In genomic region chr20:63319164-63320040, GRCh38 we compare ENCODE assay signal across 17 cellular contexts. TPM values are rescaled to one million over a fixed set of nuclear protein-coding genes. Genes with fewer than 3 reads are reported as not detected.
"Had no signal": no experiment of that assay in that cellular context is flagged by ENCODE, and none has a peak within 500 bp of the region (broad histone marks: within the 10 kb centered on the region; RNA-seq: fewer than 3 reads in every experiment).

No MANE protein-coding gene starts in this region.

- DNase-seq: activated CD4-positive, alpha-beta memory T cell treated with anti-CD3 and anti-CD28 coated beads for 36 hours; effector memory CD8-positive, alpha-beta T cell; hypothalamus; mammary epithelial cell; naive thymus-derived CD4-positive, alpha-beta T cell; nucleus accumbens; stimulated activated CD4-positive, alpha-beta T cell treated with anti-CD3 and anti-CD28 coated beads, Interleukin-4, amount 100 ng/mL, for 1 hour; stimulated activated CD8-positive, alpha-beta memory T cell treated with anti-CD3 and anti-CD28 coated beads, Interleukin-4, amount 100 ng/mL, for 48 hours; stimulated activated naive CD8-positive, alpha-beta T cell treated with anti-CD3 and anti-CD28 coated beads, Interleukin-15, Interleukin-2, amounts not matched to agents 100 U/mL and 50 U/mL, for 24 hours had no signal

- H3K9me3 Mint-ChIP-seq: activated CD4-positive, alpha-beta memory T cell treated with anti-CD3 and anti-CD28 coated beads for 36 hours; activated T-helper 1 cell treated with anti-CD3 and anti-CD28 coated beads, Interleukin-12 subunit alpha, Interleukin-12 subunit beta, Interleukin-2, Interleukin-4 antibody, amounts not matched to agents 30 ng/mL and 10 ng/mL and 1 ng/mL, durations not matched to agents 14 hours and 24 hours and 36 hours; central memory CD8-positive, alpha-beta T cell; dendritic cell treated with granulocyte-macrophage colony-stimulating factor and Interleukin-4, amounts not matched to agents 40 ng/mL and 50 ng/mL, for 4 days; effector memory CD8-positive, alpha-beta T cell; naive thymus-derived CD4-positive, alpha-beta T cell had no signal

- ATAC-seq: effector memory CD8-positive, alpha-beta T cell; naive thymus-derived CD4-positive, alpha-beta T cell; stimulated activated naive CD8-positive, alpha-beta T cell treated with anti-CD3 and anti-CD28 coated beads, Interleukin-15, Interleukin-2, amounts not matched to agents 100 U/mL and 50 U/mL, for 24 hours had no signal

- H3K4me3 Mint-ChIP-seq: activated CD4-positive, alpha-beta memory T cell treated with anti-CD3 and anti-CD28 coated beads for 36 hours; activated T-helper 1 cell treated with anti-CD3 and anti-CD28 coated beads, Interleukin-12 subunit alpha, Interleukin-12 subunit beta, Interleukin-2, Interleukin-4 antibody, amounts not matched to agents 30 ng/mL and 10 ng/mL and 1 ng/mL, durations not matched to agents 14 hours and 24 hours and 36 hours; central memory CD8-positive, alpha-beta T cell; dendritic cell treated with granulocyte-macrophage colony-stimulating factor and Interleukin-4, amounts not matched to agents 40 ng/mL and 50 ng/mL, for 4 days; effector memory CD8-positive, alpha-beta T cell; naive thymus-derived CD4-positive, alpha-beta T cell had no signal

- H3K27ac Mint-ChIP-seq: activated CD4-positive, alpha-beta memory T cell treated with anti-CD3 and anti-CD28 coated beads for 36 hours; activated T-helper 1 cell treated with anti-CD3 and anti-CD28 coated beads, Interleukin-12 subunit alpha, Interleukin-12 subunit beta, Interleukin-2, Interleukin-4 antibody, amounts not matched to agents 30 ng/mL and 10 ng/mL and 1 ng/mL, durations not matched to agents 14 hours and 24 hours and 36 hours; dendritic cell treated with granulocyte-macrophage colony-stimulating factor and Interleukin-4, amounts not matched to agents 40 ng/mL and 50 ng/mL, for 4 days; effector memory CD8-positive, alpha-beta T cell; naive thymus-derived CD4-positive, alpha-beta T cell had no signal

- H3K36me3 Mint-ChIP-seq: activated CD4-positive, alpha-beta memory T cell treated with anti-CD3 and anti-CD28 coated beads for 36 hours; naive thymus-derived CD4-positive, alpha-beta T cell had no signal

- H3K4me1 Mint-ChIP-seq: central memory CD8-positive, alpha-beta T cell had no signal

RNA-seq across cellular contexts. Expression of gene COL20A1, which starts 26.4 kb away (rescaled TPM):
- total RNA-seq: activated CD4-positive, alpha-beta memory T cell treated with anti-CD3 and anti-CD28 coated beads for 36 hours; activated T-helper 1 cell treated with anti-CD3 and anti-CD28 coated beads, Interleukin-12 subunit alpha, Interleukin-12 subunit beta, Interleukin-2, Interleukin-4 antibody, amounts not matched to agents 30 ng/mL and 10 ng/mL and 1 ng/mL, durations not matched to agents 14 hours and 24 hours and 36 hours; epithelial cell of proximal tubule; mammary epithelial cell; mononuclear cell; pulmonary artery endothelial cell; T-helper 2 cell treated with Interferon-gamma antibody and Interleukin-4, amounts not matched to agents 100 ng/mL and 5 ng/mL, for 36 hours; ureter had no signal
- polyA plus RNA-seq: mammary epithelial cell; naive thymus-derived CD4-positive, alpha-beta T cell had no signal

RNA-seq across cellular contexts. Expression of gene CHRNA4, which starts 41.7 kb away (rescaled TPM):
- total RNA-seq: activated CD4-positive, alpha-beta memory T cell treated with anti-CD3 and anti-CD28 coated beads for 36 hours; activated T-helper 1 cell treated with anti-CD3 and anti-CD28 coated beads, Interleukin-12 subunit alpha, Interleukin-12 subunit beta, Interleukin-2, Interleukin-4 antibody, amounts not matched to agents 30 ng/mL and 10 ng/mL and 1 ng/mL, durations not matched to agents 14 hours and 24 hours and 36 hours; epithelial cell of proximal tubule; mammary epithelial cell; mononuclear cell; naive thymus-derived CD4-positive, alpha-beta T cell; pulmonary artery endothelial cell; T-helper 2 cell treated with Interferon-gamma antibody and Interleukin-4, amounts not matched to agents 100 ng/mL and 5 ng/mL, for 36 hours; ureter had no signal
- polyA plus RNA-seq: mammary epithelial cell; naive thymus-derived CD4-positive, alpha-beta T cell had no signal
